1 cellular context compared by ENCODE assay signal in genomic region chr1:51689073-51689435, GRCh38.
TF ChIP-seq lines count a peak whose summit lies in the region.

No MANE protein-coding gene starts in this region.

TF ChIP-seq in liver, 16 proteins besides CTCF, POLR2A, EP300 and RAD21 (continued from another document):
- TF ChIP-seq HNF4G (IDR thresholded peaks at IDR 0.05), result no peak
- no peak for TF ChIP-seq FOXA1 (IDR thresholded peaks at IDR 0.05)
